1 cellular context compared by ENCODE assay signal in genomic region chr1:146386851-146387749, GRCh38.
TF ChIP-seq lines count a peak whose summit lies in the region.

No MANE protein-coding gene starts in this region.

TF ChIP-seq in HepG2, 621 proteins besides CTCF, POLR2A, EP300 and RAD21 (continued from another document and continues in another):
- TF ChIP-seq AFF4 (CRISPR knock-in tag; IDR thresholded peaks at IDR 0.05) (peak; percentile 90), PRDM10 (CRISPR knock-in tag; IDR thresholded peaks at IDR 0.05; ENCODE audit: low read depth) (peak; percentile 53; the same call in 1 of the 2 replicates), ZFY (CRISPR knock-in tag; IDR thresholded peaks at IDR 0.05) (peak; percentile 60), ARID5B (CRISPR knock-in tag; IDR thresholded peaks at IDR 0.05) (peak; percentile 60), ZSCAN9 (CRISPR knock-in tag; IDR thresholded peaks at IDR 0.05; ENCODE audit: borderline replicate concordance) (peak; percentile 64; the same call in 1 of the 2 replicates), GATA4 (IDR thresholded peaks at IDR 0.05; ENCODE audit: borderline replicate concordance, low read depth) (peak; percentile 96), DRAP1 (CRISPR knock-in tag; IDR thresholded peaks at IDR 0.05) (peak; percentile 72; the same call in 1 of the 2 replicates), GTF2F1 (IDR thresholded peaks at IDR 0.05; ENCODE audit: low read length) (peak; percentile 95), KMT2B (CRISPR knock-in tag; IDR thresholded peaks at IDR 0.05) (0 out of 2 replicates have a peak, but pooled peaks have one; percentile 36), ZNF629 (CRISPR knock-in tag; conservative IDR thresholded peaks at IDR 0.05) (peak; percentile 50; the same call in 1 of the 2 replicates), ZNF12 (CRISPR knock-in tag; IDR thresholded peaks at IDR 0.05) (peak; percentile 70), NFYC (CRISPR knock-in tag; IDR thresholded peaks at IDR 0.05) (peak; percentile 49; the same call in 1 of the 2 replicates), MBD4 (IDR thresholded peaks at IDR 0.05; ENCODE audit: borderline replicate concordance, low read length) (0 out of 2 replicates have a peak, but pooled peaks have one; percentile 80), TBX2 (CRISPR knock-in tag; IDR thresholded peaks at IDR 0.05; ENCODE audit: borderline replicate concordance) (peak; percentile 31; the same call in 1 of the 2 replicates), STAT5B (CRISPR knock-in tag; IDR thresholded peaks at IDR 0.05) (peak; percentile 88; the same call in 1 of the 2 replicates), CREB1 (IDR thresholded peaks at IDR 0.05) (peak; percentile 74), CREB1 (CRISPR knock-in tag; IDR thresholded peaks at IDR 0.05) (peak; percentile 82), ZFX (CRISPR knock-in tag; IDR thresholded peaks at IDR 0.05; ENCODE audit: low read depth) (peak; percentile 44; the same call in 1 of the 2 replicates), CBX1 (IDR thresholded peaks at IDR 0.05; ENCODE audit: low read depth) (peak; percentile 99), ARNT2 (CRISPR knock-in tag; IDR thresholded peaks at IDR 0.05; ENCODE audit: low read depth) (0 out of 2 replicates have a peak, but pooled peaks have one; percentile 38), TEAD3 (CRISPR knock-in tag; optimal IDR thresholded peaks at IDR 0.05; ENCODE audit: borderline replicate concordance) (peak; percentile 42), SNAPC2 (CRISPR knock-in tag; IDR thresholded peaks at IDR 0.05) (peak; percentile 100), NKX3-1 (CRISPR knock-in tag; IDR thresholded peaks at IDR 0.05) (peak; percentile 67; the same call in 1 of the 2 replicates), ATF7 (IDR thresholded peaks at IDR 0.05) (peak; percentile 72), ATF7 (CRISPR knock-in tag; IDR thresholded peaks at IDR 0.05) (0 out of 2 replicates have a peak, but pooled peaks have one; percentile 16), ARID4A (CRISPR knock-in tag; IDR thresholded peaks at IDR 0.05; ENCODE audit: borderline replicate concordance) (peak; percentile 29; the same call in 1 of the 2 replicates), ZNF609 (CRISPR knock-in tag; IDR thresholded peaks at IDR 0.05; ENCODE audit: borderline replicate concordance) (0 out of 2 replicates have a peak, but pooled peaks have one; percentile 27), ATF4 (CRISPR knock-in tag; IDR thresholded peaks at IDR 0.05) (peak; percentile 46 to 86; a peak in 2 of 4 replicates), THRA (CRISPR knock-in tag; IDR thresholded peaks at IDR 0.05; ENCODE audit: borderline replicate concordance) (peak; percentile 68), ZC3H4 (CRISPR knock-in tag; IDR thresholded peaks at IDR 0.05; ENCODE audit: borderline replicate concordance) (peak; percentile 99), POLR2AphosphoS2 (IDR thresholded peaks at IDR 0.05; ENCODE audit: low read depth, low read length) (peak; percentile 84; the same call in 1 of the 2 replicates)
